25 cellular contexts compared by ENCODE assay signal in genomic region chr13:29999492-30000372, GRCh38.
"Had no signal": no experiment of that assay in that cellular context is flagged by ENCODE, and none has a peak within 500 bp of the region (broad histone marks: within the 10 kb centered on the region; RNA-seq: fewer than 3 reads in every experiment).

No MANE protein-coding gene starts in this region.

- ATAC-seq: activated CD4-positive, CD25-positive, alpha-beta regulatory T cell treated with anti-CD3 and anti-CD28 coated beads, Interleukin-2, amount 50 U/mL, for 24 hours; effector memory CD8-positive, alpha-beta T cell; esophagus mucosa; gastrocnemius medialis; left ventricle myocardium superior; right lobe of liver; T-cell; upper lobe of right lung had no signal

- H3K9me3 Mint-ChIP-seq: activated CD4-positive, alpha-beta memory T cell treated with anti-CD3 and anti-CD28 coated beads, Interleukin-2, amount 10 ng/mL, durations not matched to agents 7 days and 5 days; activated CD4-positive, alpha-beta T cell treated with anti-CD3 and anti-CD28 coated beads, Interleukin-2, amount 10 ng/mL, durations not matched to agents 24 days and 14 days; activated naive CD4-positive, alpha-beta T cell treated with anti-CD3 and anti-CD28 coated beads, Interleukin-2, amount 50 U/mL, for 24 hours; effector memory CD8-positive, alpha-beta T cell; T-cell; T-helper 2 cell treated with Interferon-gamma antibody and Interleukin-4, amounts not matched to agents 5 μg/mL and 100 μg/mL, for 36 hours had no signal

- H3K4me1 ChIP-seq: gastrocnemius medialis, right lobe of liver, upper lobe of right lung had no signal

- DNase-seq: activated CD4-positive, alpha-beta memory T cell treated with anti-CD3 and anti-CD28 coated beads, Interleukin-2, amount 10 ng/mL, durations not matched to agents 7 days and 5 days; activated CD4-positive, alpha-beta T cell treated with anti-CD3 and anti-CD28 coated beads, Interleukin-2, amount 10 ng/mL, durations not matched to agents 24 days and 14 days; activated effector memory CD4-positive, alpha-beta T cell treated with anti-CD3 and anti-CD28 coated beads, Interleukin-2, amount 50 U/mL, for 16 hours; aorta; brain microvascular endothelial cell; effector memory CD8-positive, alpha-beta T cell; gastrocnemius medialis; hippocampal formation; kidney glomerular epithelial cell; left ventricle myocardium superior; mammary epithelial cell; occipital lobe; posterior cingulate gyrus; right lobe of liver; spleen; stimulated activated CD4-positive, alpha-beta T cell treated with anti-CD3 and anti-CD28 coated beads, Interleukin-4, amount 100 ng/mL, for 1 hour; stimulated activated naive CD4-positive, alpha-beta T cell treated with Interleukin-2 at 50 U/mL for 16 hours; T-cell; upper lobe of right lung had no signal

- H3K27me3 ChIP-seq: brain microvascular endothelial cell, gastrocnemius medialis, right lobe of liver, upper lobe of right lung had no signal

- H3K4me3 Mint-ChIP-seq: activated CD4-positive, alpha-beta memory T cell treated with anti-CD3 and anti-CD28 coated beads, Interleukin-2, amount 10 ng/mL, durations not matched to agents 7 days and 5 days; activated CD4-positive, alpha-beta T cell treated with anti-CD3 and anti-CD28 coated beads, Interleukin-2, amount 10 ng/mL, durations not matched to agents 24 days and 14 days; activated naive CD4-positive, alpha-beta T cell treated with anti-CD3 and anti-CD28 coated beads, Interleukin-2, amount 50 U/mL, for 24 hours; effector memory CD8-positive, alpha-beta T cell; T-cell; T-helper 2 cell treated with Interferon-gamma antibody and Interleukin-4, amounts not matched to agents 5 μg/mL and 100 μg/mL, for 36 hours had no signal

- H3K36me3 ChIP-seq: brain microvascular endothelial cell, gastrocnemius medialis, right lobe of liver, spleen, thoracic aorta, upper lobe of right lung had no signal

- H3K27ac ChIP-seq: brain microvascular endothelial cell, gastrocnemius medialis, right lobe of liver, spleen, thoracic aorta, upper lobe of right lung, VCaP had no signal

- H3K27me3 Mint-ChIP-seq: activated CD4-positive, alpha-beta memory T cell treated with anti-CD3 and anti-CD28 coated beads, Interleukin-2, amount 10 ng/mL, durations not matched to agents 7 days and 5 days; activated CD4-positive, alpha-beta T cell treated with anti-CD3 and anti-CD28 coated beads, Interleukin-2, amount 10 ng/mL, durations not matched to agents 24 days and 14 days; activated naive CD4-positive, alpha-beta T cell treated with anti-CD3 and anti-CD28 coated beads, Interleukin-2, amount 50 U/mL, for 24 hours had no signal

- H3K9me3 ChIP-seq: gastrocnemius medialis, right lobe of liver, spleen, thoracic aorta, upper lobe of right lung had no signal

- H3K4me3 ChIP-seq: gastrocnemius medialis, right lobe of liver, spleen, thoracic aorta, upper lobe of right lung had no signal

- H3K36me3 Mint-ChIP-seq: activated naive CD4-positive, alpha-beta T cell treated with anti-CD3 and anti-CD28 coated beads, Interleukin-2, amount 50 U/mL, for 24 hours; T-cell had no signal

- H3K27ac Mint-ChIP-seq: activated CD4-positive, alpha-beta memory T cell treated with anti-CD3 and anti-CD28 coated beads, Interleukin-2, amount 10 ng/mL, durations not matched to agents 7 days and 5 days; activated CD4-positive, alpha-beta T cell treated with anti-CD3 and anti-CD28 coated beads, Interleukin-2, amount 10 ng/mL, durations not matched to agents 24 days and 14 days; activated naive CD4-positive, alpha-beta T cell treated with anti-CD3 and anti-CD28 coated beads, Interleukin-2, amount 50 U/mL, for 24 hours; effector memory CD8-positive, alpha-beta T cell; T-cell; T-helper 2 cell treated with Interferon-gamma antibody and Interleukin-4, amounts not matched to agents 5 μg/mL and 100 μg/mL, for 36 hours had no signal

- H3K4me1 Mint-ChIP-seq: activated naive CD4-positive, alpha-beta T cell treated with anti-CD3 and anti-CD28 coated beads, Interleukin-2, amount 50 U/mL, for 24 hours had no signal
